In genomic region chr20:63295422-63295821, GRCh38 we compare ENCODE assay signal across 2 cellular contexts.
A peak's percentile ranks its signal among the peaks of the same experiment; 100 is the strongest.
TF ChIP-seq lines count a peak whose summit lies in the region.

No MANE protein-coding gene starts in this region.

TF ChIP-seq in IMR-90, 13 proteins besides CTCF, POLR2A, EP300 and RAD21:
- TF ChIP-seq RFX5 (IDR thresholded peaks at IDR 0.05; ENCODE audit: low read depth, low read length) (no peak), MAZ (IDR thresholded peaks at IDR 0.05; ENCODE audit: borderline replicate concordance, low read depth, low read length) (no peak), ELK1 (IDR thresholded peaks at IDR 0.05; ENCODE audit: borderline replicate concordance, low read depth, low read length) (no peak), CHD1 (IDR thresholded peaks at IDR 0.05; ENCODE audit: low read depth, low read length) (no peak), MXI1 (IDR thresholded peaks at IDR 0.05; ENCODE audit: borderline replicate concordance, low read depth, low read length) (no peak), MAFK (IDR thresholded peaks at IDR 0.05; ENCODE audit: low read depth, low read length) (no peak), RCOR1 (IDR thresholded peaks at IDR 0.05; ENCODE audit: insufficient replicate concordance, low read length) (no peak), FOS (IDR thresholded peaks at IDR 0.05; ENCODE audit: low read depth, low read length) (no peak), BHLHE40 (IDR thresholded peaks at IDR 0.05; ENCODE audit: low read depth, low read length) (no peak)

TF ChIP-seq in K562, 482 proteins besides CTCF, POLR2A, EP300 and RAD21:
- no peak for TF ChIP-seq NFXL1 (CRISPR knock-in tag; IDR thresholded peaks at IDR 0.05)
- peak; percentile 25; the same call in 1 of the 2 replicates for TF ChIP-seq ZNF764 (CRISPR knock-in tag; IDR thresholded peaks at IDR 0.05; ENCODE audit: low read depth)
- 0 out of 2 replicates have a peak, but pooled peaks have one; percentile 66 for TF ChIP-seq SAFB (IDR thresholded peaks at IDR 0.05; ENCODE audit: borderline replicate concordance, low read depth, low read length)
